In the genomic region with DNA sequence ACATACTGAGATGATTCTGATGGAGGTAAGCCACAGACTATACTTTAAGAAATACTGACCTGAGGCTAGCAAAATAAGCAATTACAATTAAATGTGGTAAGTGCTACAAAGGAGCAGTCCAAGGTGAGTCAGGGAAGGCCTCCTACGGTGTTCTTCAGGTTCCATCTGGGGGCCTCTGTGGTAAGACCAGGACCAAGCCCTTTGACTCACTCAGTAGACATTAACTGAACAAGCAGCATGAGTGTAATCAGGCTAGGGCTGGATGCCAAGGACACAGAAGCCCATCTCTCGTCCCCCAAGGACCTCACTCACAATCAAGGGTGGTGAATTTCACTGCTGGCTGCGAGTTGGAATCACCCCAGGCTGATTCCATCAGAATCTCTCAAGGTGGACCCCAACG, we compare ENCODE assay signal across 24 cellular contexts. TPM values are rescaled to one million over a fixed set of nuclear protein-coding genes. Genes with fewer than 3 reads are reported as not detected.
A peak's percentile ranks its signal among the peaks of the same experiment; 100 is the strongest.
DNase-seq lines count a peak whose midpoint lies in the region; ATAC-seq, FAIRE-seq and TF ChIP-seq lines count a peak whose summit lies in the region.
"Had no signal": no experiment of that assay in that cellular context is flagged by ENCODE, and none has a peak within 500 bp of the region (broad histone marks: within the 10 kb centered on the region; RNA-seq: fewer than 3 reads in every experiment).

No MANE protein-coding gene starts in this region.

- TF ChIP-seq POLR2A in A549 (IDR thresholded peaks at IDR 0.05; ENCODE audit: low read length), result no peak

- peaks cover 36% of the 10 kb centered on the region for H3K36me3 Mint-ChIP-seq in astrocyte (ENCODE audit: low read depth, unreplicated experiment)
- H3K36me3 Mint-ChIP-seq: CD8-positive, alpha-beta memory T cell; stimulated activated memory B cell treated with anti-CD40 and anti-IgM and Interleukin-4, amounts not matched to agents 10 μg/mL and 1 μg/mL and 100 μg/mL, for 72 hours had no signal

- H3K9me3 ChIP-seq in A549, result no peaks in the 10 kb centered on the region
- H3K9me3 ChIP-seq in astrocyte (ENCODE audit: insufficient read depth, low read depth, low read length), result no peaks in the 10 kb centered on the region
- H3K9me3 ChIP-seq: transverse colon had no signal

- POLR2A ChIA-PET in A549 (lab: Yijun Ruan, JAX), result no interaction called here

- peaks cover 49% of the 10 kb centered on the region for H3K4me1 Mint-ChIP-seq in astrocyte (ENCODE audit: low read depth, unreplicated experiment)
- H3K4me1 Mint-ChIP-seq: stimulated activated memory B cell treated with anti-CD40 and anti-IgM and Interleukin-4, amounts not matched to agents 10 μg/mL and 1 μg/mL and 100 μg/mL, for 72 hours had no signal

- WGBS in A549 (ENCODE audit: missing lambda C conversion rate), result 44% methylated on average over 4 of the region's 4 CpGs

- no peak for TF ChIP-seq RAD21 in A549 (conservative IDR thresholded peaks at IDR 0.05 in 1 of 2, IDR thresholded peaks at IDR 0.05 in 1 of 2)

- peaks cover 4% of the 10 kb centered on the region for H4K20me1 ChIP-seq in astrocyte (ENCODE audit: insufficient read depth, low read length)

- no peak overlapping the region for H2AFZ ChIP-seq in astrocyte (ENCODE audit: low read depth, low read length)
- H2AFZ ChIP-seq: neural progenitor cell had no signal

- H3K4me1 ChIP-seq in A549 (peaks cover 76% of the 10 kb centered on the region), astrocyte (ENCODE audit: insufficient read depth, low read length) (peaks cover 58% of the 10 kb centered on the region)

- FAIRE-seq in A549 (lab: Jason Lieb, UNC) (no peak), astrocyte (lab: Jason Lieb, UNC) (no peak)

- no peaks in the 10 kb centered on the region for H3K27me3 Mint-ChIP-seq in astrocyte (ENCODE audit: low read depth, unreplicated experiment)

- peak overlapping the region; percentile 9 for H3K9ac ChIP-seq in astrocyte (ENCODE audit: low read length)
- H3K9ac ChIP-seq: KMS-11, neural progenitor cell had no signal

- ATAC-seq in A549, result peak; percentile 35 to 66; a peak in 4 of 6 replicates
- no peak for ATAC-seq in activated CD4-positive, CD25-positive, alpha-beta regulatory T cell treated with anti-CD3 and anti-CD28 coated beads, Interleukin-2, amount 50 U/mL, for 24 hours
- ATAC-seq: effector memory CD8-positive, alpha-beta T cell; stimulated activated memory B cell treated with anti-CD40 and anti-IgM and Interleukin-4, amounts not matched to agents 10 μg/mL and 1 μg/mL and 100 μg/mL, for 72 hours had no signal

- H3K27ac ChIP-seq in A549 (peak overlapping the region; percentile 76 to 87), astrocyte (ENCODE audit: low read depth, low read length) (peak overlapping the region; percentile 92)
- H3K27ac ChIP-seq: KMS-11, neural progenitor cell, transverse colon had no signal

- CTCF ChIA-PET in A549 (lab: Yijun Ruan, JAX), result interaction anchor here (1.0 to 4.3 kb wide), 3 partner anchors 9 to 41 kb away, joined by 3 to 29 read pairs (median 5); no protein-coding TSS in a partner anchor

- H3K4me2 ChIP-seq in A549 (peak overlapping the region; percentile 78), astrocyte (ENCODE audit: low read length) (peak overlapping the region; percentile 24)
- H3K4me2 ChIP-seq: KMS-11, neural progenitor cell had no signal

- H3K9me3 Mint-ChIP-seq in astrocyte (ENCODE audit: unreplicated experiment), result peaks cover 4% of the 10 kb centered on the region
- H3K9me3 Mint-ChIP-seq: CD8-positive, alpha-beta memory T cell; effector memory CD8-positive, alpha-beta T cell; H9 had no signal

- peaks cover 4% of the 10 kb centered on the region for H3K36me3 ChIP-seq in astrocyte (ENCODE audit: insufficient read depth, low read length)
- H3K36me3 ChIP-seq: neural progenitor cell, transverse colon had no signal

- 0 out of 5 replicates have a peak, but pooled peaks of 1 of the 2 experiments have one; percentile 21 for TF ChIP-seq EP300 in A549 (IDR thresholded peaks at IDR 0.05)

- no peak overlapping the region for H3K4me3 Mint-ChIP-seq in astrocyte (ENCODE audit: unreplicated experiment)
- H3K4me3 Mint-ChIP-seq: CD8-positive, alpha-beta memory T cell; effector memory CD8-positive, alpha-beta T cell; H9; neural progenitor cell; stimulated activated memory B cell treated with anti-CD40 and anti-IgM and Interleukin-4, amounts not matched to agents 10 μg/mL and 1 μg/mL and 100 μg/mL, for 72 hours had no signal

- no peaks in the 10 kb centered on the region for H3K27me3 ChIP-seq in astrocyte (ENCODE audit: insufficient read depth, low read length)
- H3K27me3 ChIP-seq: neural progenitor cell, transverse colon had no signal

- no peaks in the 10 kb centered on the region for H3K79me2 ChIP-seq in astrocyte (ENCODE audit: insufficient read depth, low read length)

- DNase-seq in A549 (ENCODE audit: low read depth in 1 of 2, low spot score in 1 of 2), result peak in 1 of 2 experiments; percentile 44
- DNase-seq in HK-2 (ENCODE audit: unreplicated experiment), result peak; percentile 53
- peak; percentile 66 for DNase-seq in astrocyte (ENCODE audit: low read depth)
- DNase-seq in iris pigment epithelial cell (ENCODE audit: low read depth), result peak; percentile 78
- no peak for DNase-seq in NCI-H128 (lab: John Stamatoyannopoulos, UW; ENCODE audit: unreplicated experiment)
- no peak for DNase-seq in cortex of kidney (lab: John Stamatoyannopoulos, UW)
- DNase-seq in DMS79 (lab: John Stamatoyannopoulos, UW), result no peak
- DNase-seq: activated CD4-positive, alpha-beta T cell treated with anti-CD3 and anti-CD28 coated beads for 1 hour; activated effector memory CD4-positive, alpha-beta T cell treated with Interleukin-2 at 50 U/mL for 16 hours; amniotic stem cell; CD8-positive, alpha-beta memory T cell; effector memory CD8-positive, alpha-beta T cell; H9; NCI-H1105 treated with DMSO at 0.1 percent for 48 hours; NCI-H526 treated with DMSO at 0.1 percent for 48 hours; transverse colon had no signal

- H3K4me3 ChIP-seq in A549 (no peak overlapping the region), astrocyte (ENCODE audit: insufficient read depth, low read depth, low read length) (no peak overlapping the region)
- H3K4me3 ChIP-seq: neural progenitor cell, transverse colon had no signal

- TF ChIP-seq CTCF in A549 (IDR thresholded peaks at IDR 0.05) (no peak), astrocyte (IDR thresholded peaks at IDR 0.05; ENCODE audit: insufficient read depth, low read depth, low read length) (no peak)

- H3K27ac Mint-ChIP-seq in astrocyte (ENCODE audit: unreplicated experiment), result peak overlapping the region; percentile 71
- H3K27ac Mint-ChIP-seq: effector memory CD8-positive, alpha-beta T cell; H9; neural progenitor cell; stimulated activated memory B cell treated with anti-CD40 and anti-IgM and Interleukin-4, amounts not matched to agents 10 μg/mL and 1 μg/mL and 100 μg/mL, for 72 hours had no signal

TF ChIP-seq in A549, 52 proteins besides CTCF, POLR2A, EP300 and RAD21 (continues in another document):
- TF ChIP-seq JUN (IDR thresholded peaks at IDR 0.05) (no peak), TFCP2L1 (CRISPR knock-in tag; IDR thresholded peaks at IDR 0.05) (no peak), HEYL (CRISPR knock-in tag; IDR thresholded peaks at IDR 0.05) (no peak), HOXB5 (CRISPR knock-in tag; IDR thresholded peaks at IDR 0.05) (no peak), MAZ (IDR thresholded peaks at IDR 0.05; ENCODE audit: borderline replicate concordance, low read depth, low read length) (no peak), HOXB13 (CRISPR knock-in tag; IDR thresholded peaks at IDR 0.05; ENCODE audit: low read depth) (no peak), KDM1A (IDR thresholded peaks at IDR 0.05; ENCODE audit: low read depth) (no peak), BHLHE40 (IDR thresholded peaks at IDR 0.05; ENCODE audit: low read depth, low read length) (no peak), FOXS1 (CRISPR knock-in tag; IDR thresholded peaks at IDR 0.05) (no peak)
- TF ChIP-seq, protein P1, sequence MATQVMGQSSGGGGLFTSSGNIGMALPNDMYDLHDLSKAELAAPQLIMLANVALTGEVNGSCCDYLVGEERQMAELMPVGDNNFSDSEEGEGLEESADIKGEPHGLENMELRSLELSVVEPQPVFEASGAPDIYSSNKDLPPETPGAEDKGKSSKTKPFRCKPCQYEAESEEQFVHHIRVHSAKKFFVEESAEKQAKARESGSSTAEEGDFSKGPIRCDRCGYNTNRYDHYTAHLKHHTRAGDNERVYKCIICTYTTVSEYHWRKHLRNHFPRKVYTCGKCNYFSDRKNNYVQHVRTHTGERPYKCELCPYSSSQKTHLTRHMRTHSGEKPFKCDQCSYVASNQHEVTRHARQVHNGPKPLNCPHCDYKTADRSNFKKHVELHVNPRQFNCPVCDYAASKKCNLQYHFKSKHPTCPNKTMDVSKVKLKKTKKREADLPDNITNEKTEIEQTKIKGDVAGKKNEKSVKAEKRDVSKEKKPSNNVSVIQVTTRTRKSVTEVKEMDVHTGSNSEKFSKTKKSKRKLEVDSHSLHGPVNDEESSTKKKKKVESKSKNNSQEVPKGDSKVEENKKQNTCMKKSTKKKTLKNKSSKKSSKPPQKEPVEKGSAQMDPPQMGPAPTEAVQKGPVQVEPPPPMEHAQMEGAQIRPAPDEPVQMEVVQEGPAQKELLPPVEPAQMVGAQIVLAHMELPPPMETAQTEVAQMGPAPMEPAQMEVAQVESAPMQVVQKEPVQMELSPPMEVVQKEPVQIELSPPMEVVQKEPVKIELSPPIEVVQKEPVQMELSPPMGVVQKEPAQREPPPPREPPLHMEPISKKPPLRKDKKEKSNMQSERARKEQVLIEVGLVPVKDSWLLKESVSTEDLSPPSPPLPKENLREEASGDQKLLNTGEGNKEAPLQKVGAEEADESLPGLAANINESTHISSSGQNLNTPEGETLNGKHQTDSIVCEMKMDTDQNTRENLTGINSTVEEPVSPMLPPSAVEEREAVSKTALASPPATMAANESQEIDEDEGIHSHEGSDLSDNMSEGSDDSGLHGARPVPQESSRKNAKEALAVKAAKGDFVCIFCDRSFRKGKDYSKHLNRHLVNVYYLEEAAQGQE (IDR thresholded peaks at IDR 0.05), result no peak

RNA-seq across cellular contexts. Expression of a gene that starts 37.3 kb away (rescaled TPM):
- 2.7 and 3.1 TPM in 2 replicates for polyA plus RNA-seq in A549 (2011; rRNA removed)
- 3.0 and 4.5 TPM in 2 replicates for polyA plus RNA-seq in A549 (2012; cell fraction: cytosol; rRNA removed)
- polyA plus RNA-seq in A549 (2012; cell fraction: nucleus; rRNA removed), result 9.5 and 13.6 TPM in 2 replicates
- polyA plus RNA-seq in A549 (2017; fragmentation: RNase III; extraction: RNeasy Plus Mini Kit Qiagen cat#74134 plus additional on column Dnase treatment), result 5.2 to 7.0 TPM (median 6.9 TPM) in 3 replicates
- 8.3 and 8.4 TPM in 2 replicates for polyA minus RNA-seq in A549 (2011; rRNA and poly(A)+ RNA removed)
- total RNA-seq in astrocyte, result 19.0 and 19.8 TPM in 2 replicates
- polyA plus RNA-seq: CD8-positive, alpha-beta memory T cell had no signal

RNA-seq across cellular contexts. Expression of a gene that starts 54.1 kb away (rescaled TPM):
- polyA plus RNA-seq in A549 (2011; rRNA removed) (not detected in 2 replicates), A549 (2017; fragmentation: RNase III; extraction: RNeasy Plus Mini Kit Qiagen cat#74134 plus additional on column Dnase treatment) (not detected in 3 replicates)
- not detected in 2 replicates for polyA plus RNA-seq in A549 (2012; cell fraction: cytosol; rRNA removed)
- polyA plus RNA-seq in A549 (2012; cell fraction: nucleus; rRNA removed), result not detected in 2 replicates
- polyA minus RNA-seq in A549 (2011; rRNA and poly(A)+ RNA removed), result not detected in 2 replicates
- total RNA-seq in astrocyte, result not detected in 2 replicates
- total RNA-seq: CD8-positive, alpha-beta memory T cell; cerebellum; H9; mononuclear cell; pulmonary artery endothelial cell; SK-MEL-5; transverse colon had no signal
- polyA plus RNA-seq: CD8-positive, alpha-beta memory T cell had no signal

Comparison
In these comparisons a context has a peak if more than half of its experiments do, and no peak if none do; other contexts are left out.
1. ATAC-seq: peak in A549 (2 of 2); none in activated CD4-positive, CD25-positive, alpha-beta regulatory T cell treated with anti-CD3 and anti-CD28 coated beads, Interleukin-2, amount 50 U/mL, for 24 hours (0 of 2).
2. DNase-seq: peak in HK-2 (single experiment), astrocyte (single experiment) and iris pigment epithelial cell (single experiment); none in NCI-H128 (single experiment), cortex of kidney (single experiment) and DMS79 (single experiment).